Comparison of ENCODE assay signal across 8 cellular contexts in genomic region chr17:81097134-81097942, GRCh38.
DNase-seq lines count a peak whose midpoint lies in the region; ATAC-seq, FAIRE-seq and TF ChIP-seq lines count a peak whose summit lies in the region.

No MANE protein-coding gene starts in this region.

- 29 to 36% (median 33%) methylated on average over 16 to 31 of the region's 31 CpGs for WGBS in heart left ventricle, 4 donors
- WGBS in psoas muscle, 3 donors = 18 to 29% (median 22%) methylated on average over 28 to 31 of the region's 31 CpGs

- peak; percentile 87 for TF ChIP-seq CTCF in RWPE1 (conservative IDR thresholded peaks at IDR 0.05; ENCODE audit: low read depth)
- peak; percentile 42 to 79 (median 68) for TF ChIP-seq CTCF in heart left ventricle (IDR thresholded peaks at IDR 0.05)
- peak; percentile 59 for TF ChIP-seq CTCF in psoas muscle (IDR thresholded peaks at IDR 0.05)

- FAIRE-seq in GM12891 (lab: Jason Lieb, UNC) (peak; percentile 5), urothelium cell line (lab: Jason Lieb, UNC) (peak; percentile 99)

- H3K27ac ChIP-seq in RWPE1 (peak overlapping the region; percentile 99), heart left ventricle (peak overlapping the region in 5 of 12 donors; percentile 16 to 81 (median 42)), psoas muscle (no peak overlapping the region)

- intact Hi-C loops in heart left ventricle (cut with DNase I) (loop anchor here in 7 of 10 donors (1.0 to 10.0 kb wide), 8 partner anchors 38 to 673 kb away; partner anchors contain the start of gene CHMP6 (in 1 of the 7)), psoas muscle (cut with DNase I) (loop anchor here (2.0 to 10.0 kb wide), 4 partner anchors 75 to 673 kb away; partner anchors contain the start of gene CHMP6 (in 1 of the 2))

- POLR2A ChIA-PET in RWPE1 (lab: Yijun Ruan, JAX; ENCODE audit: low non-redundant PET) = interaction anchor here (0.6 kb wide), 1 partner anchor 11 kb away, joined by 4 read pairs; no protein-coding TSS in a partner anchor

- H3K4me1 ChIP-seq in heart left ventricle (peaks cover 0 to 46% (median 13%) of the 10 kb centered on the region in 12 donors), psoas muscle (peaks cover 28% of the 10 kb centered on the region)

- CTCF ChIA-PET in RWPE1 (lab: Yijun Ruan, JAX) = interaction anchor here (0.6 to 2.1 kb wide), 16 partner anchors 9 to 123 kb away, joined by 3 to 15 read pairs (median 3); no protein-coding TSS in a partner anchor

- ATAC-seq in heart left ventricle (peak; percentile 43 to 76 (median 64)), psoas muscle (peak; percentile 55 to 64 (median 56)), GM19397 (IDR thresholded peaks at IDR 0.05; ENCODE audit: unreplicated experiment) (no peak)

- H3K9me3 ChIP-seq in heart left ventricle (no peaks in the 10 kb centered on the region), psoas muscle (no peaks in the 10 kb centered on the region)

- DNase-seq in GM12891 (ENCODE audit: insufficient read length, low spot score) (no peak), RWPE1 (ENCODE audit: low spot score) (peak; percentile 64), amniotic epithelial cell (ENCODE audit: low read depth) (peak; percentile 81), heart left ventricle (peak; percentile 69 to 89 (median 80)), psoas muscle (peak; percentile 87 to 88), urothelium cell line (ENCODE audit: low spot score) (peak; percentile 94), NCI-H510A treated with DMSO at 0.1 percent for 48 hours (lab: John Stamatoyannopoulos, UW) (no peak)

- H3K4me3 ChIP-seq in heart left ventricle (peak overlapping the region in 7 of 12 donors; percentile 15 to 43 (median 27)), psoas muscle (peak overlapping the region; percentile 45)

- H3K36me3 ChIP-seq in heart left ventricle (peaks cover 0 to 15% (median 0%) of the 10 kb centered on the region in 9 donors), psoas muscle (ENCODE audit: insufficient read depth in 1 of 2, low read depth in 1 of 2) (no peaks in the 10 kb centered on the region)

- TF ChIP-seq POLR2A in GM12891 (IDR thresholded peaks at IDR 0.05; ENCODE audit: low read depth, low read length) = no peak
- TF ChIP-seq POLR2A in heart left ventricle (IDR thresholded peaks at IDR 0.05) = no peak

- H3K27me3 ChIP-seq in heart left ventricle (no peaks in the 10 kb centered on the region), psoas muscle (ENCODE audit: insufficient read depth in 3 of 3, low read length in 2 of 3) (peaks cover 0 to 8% (median 0%) of the 10 kb centered on the region in 3 donors)

TF ChIP-seq in GM12891, 5 proteins besides CTCF, POLR2A, EP300 and RAD21:
- TF ChIP-seq TAF1 (IDR thresholded peaks at IDR 0.05; ENCODE audit: low read depth, low read length) (no peak), SPI1 (IDR thresholded peaks at IDR 0.05; ENCODE audit: low read depth, low read length) (no peak), POLR2AphosphoS5 (IDR thresholded peaks at IDR 0.05; ENCODE audit: low read depth, low read length) (no peak), PAX5 (IDR thresholded peaks at IDR 0.05; ENCODE audit: insufficient read depth, low read length, severe bottlenecking) (no peak)

Comparison
In these comparisons a context has a peak if more than half of its experiments do, and no peak if none do; other contexts are left out.
1. DNase-seq: peak in RWPE1 (single experiment), amniotic epithelial cell (single experiment), heart left ventricle (5 of 5), psoas muscle (2 of 2) and urothelium cell line (single experiment); none in GM12891 (single experiment) and NCI-H510A treated with DMSO at 0.1 percent for 48 hours (single experiment).
2. Peak in every context shown above with its lines, with median percentiles within 50 percentile points of each other: CTCF ChIP-seq.